In genomic region chr3:65539620-65540019, GRCh38 we compare ENCODE assay signal across 17 cellular contexts.
DNase-seq lines count a peak whose midpoint lies in the region; ATAC-seq and TF ChIP-seq lines count a peak whose summit lies in the region.
"Had no signal": no experiment of that assay in that cellular context is flagged by ENCODE, and none has a peak within 500 bp of the region (broad histone marks: within the 10 kb centered on the region; RNA-seq: fewer than 3 reads in every experiment).

No MANE protein-coding gene starts in this region.

- no peaks in the 10 kb centered on the region for H3K4me1 ChIP-seq in HEK293 (ENCODE audit: control insufficient read depth, insufficient read depth, low read length)
- H3K4me1 ChIP-seq: Caco-2, Peyer's patch had no signal

- POLR2A ChIA-PET in HEK293 (lab: Yijun Ruan, JAX) = no interaction called here

- peak; percentile 34 for DNase-seq in AG10803 (ENCODE audit: low read depth)
- peak; percentile 26 for DNase-seq in fibroblast of peridontal ligament (ENCODE audit: extremely low read depth)
- peak; percentile 67 for DNase-seq in islet precursor cell
- DNase-seq in left lobe of liver (ENCODE audit: low spot score) = no peak
- DNase-seq: Caco-2, KBM-7, NCI-H1092 treated with DMSO at 0.1 percent for 48 hours, NCI-H187, NCI-H2171, NCI-H510A, Peyer's patch, SHP77 had no signal

- no peak overlapping the region for H3K4me3 Mint-ChIP-seq in stimulated activated memory B cell treated with anti-CD40 and anti-IgM and Interleukin-4, amounts not matched to agents 10 μg/mL and 1 μg/mL and 100 μg/mL, for 72 hours

- no peak overlapping the region for H3K27ac Mint-ChIP-seq in stimulated activated memory B cell treated with anti-CD40 and anti-IgM and Interleukin-4, amounts not matched to agents 10 μg/mL and 1 μg/mL and 100 μg/mL, for 72 hours

- H3K36me3 Mint-ChIP-seq in stimulated activated memory B cell treated with anti-CD40 and anti-IgM and Interleukin-4, amounts not matched to agents 10 μg/mL and 1 μg/mL and 100 μg/mL, for 72 hours = no peaks in the 10 kb centered on the region

- ATAC-seq in GM18868 (IDR thresholded peaks at IDR 0.05; ENCODE audit: unreplicated experiment) (no peak), left lobe of liver (no peak), esophagus mucosa (no peak)
- ATAC-seq in stimulated activated memory B cell treated with anti-CD40 and anti-IgM and Interleukin-4, amounts not matched to agents 10 μg/mL and 1 μg/mL and 100 μg/mL, for 72 hours = no peak
- ATAC-seq: GM12878 had no signal

- H3K9me3 Mint-ChIP-seq in stimulated activated memory B cell treated with anti-CD40 and anti-IgM and Interleukin-4, amounts not matched to agents 10 μg/mL and 1 μg/mL and 100 μg/mL, for 72 hours = peaks cover 4% of the 10 kb centered on the region

- no peaks in the 10 kb centered on the region for H3K4me1 Mint-ChIP-seq in stimulated activated memory B cell treated with anti-CD40 and anti-IgM and Interleukin-4, amounts not matched to agents 10 μg/mL and 1 μg/mL and 100 μg/mL, for 72 hours

- H3K4me3 ChIP-seq in AG10803 (ENCODE audit: low read length) (no peak overlapping the region), HEK293 (ENCODE audit: low read depth, low read length) (no peak overlapping the region)
- H3K4me3 ChIP-seq: GM12878, Peyer's patch had no signal

- CTCF ChIA-PET in HEK293 (lab: Yijun Ruan, JAX) = no interaction called here

- no peaks in the 10 kb centered on the region for H3K27me3 Mint-ChIP-seq in stimulated activated memory B cell treated with anti-CD40 and anti-IgM and Interleukin-4, amounts not matched to agents 10 μg/mL and 1 μg/mL and 100 μg/mL, for 72 hours

- no peaks in the 10 kb centered on the region for H3K36me3 ChIP-seq in HEK293 (ENCODE audit: control insufficient read depth in 2 of 2, insufficient read depth in 1 of 2, low read length in 2 of 2)
- H3K36me3 ChIP-seq: Peyer's patch had no signal

- no peak overlapping the region for H3K27ac ChIP-seq in HEK293 (ENCODE audit: extremely low read depth, low read depth, low read length)
- H3K27ac ChIP-seq: Peyer's patch had no signal

- no peaks in the 10 kb centered on the region for H3K9me3 ChIP-seq in HEK293 (ENCODE audit: control insufficient read depth, insufficient read depth, low read depth, low read length)
- H3K9me3 ChIP-seq: Caco-2, Peyer's patch had no signal

- TF ChIP-seq CTCF in AG10803 (conservative IDR thresholded peaks at IDR 0.05; ENCODE audit: low read length) (no peak), HEK293 (tag by site-specific recombination; IDR thresholded peaks at IDR 0.05) (no peak)

TF ChIP-seq in HEK293, 187 proteins besides CTCF, POLR2A, EP300 and RAD21:
- no peak for TF ChIP-seq ZSCAN16 (tag by site-specific recombination; IDR thresholded peaks at IDR 0.05)
- 0 out of 2 replicates have a peak, but pooled peaks have one; percentile 30 for TF ChIP-seq SP7 (tag by site-specific recombination; IDR thresholded peaks at IDR 0.05)
- no peak for TF ChIP-seq PRDM1 (tag by site-specific recombination; IDR thresholded peaks at IDR 0.05)
- no peak for TF ChIP-seq ZNF391 (tag by site-specific recombination; IDR thresholded peaks at IDR 0.05; ENCODE audit: borderline replicate concordance, low read depth)
